ENCODE assay signal across 24 cellular contexts in the genomic region with DNA sequence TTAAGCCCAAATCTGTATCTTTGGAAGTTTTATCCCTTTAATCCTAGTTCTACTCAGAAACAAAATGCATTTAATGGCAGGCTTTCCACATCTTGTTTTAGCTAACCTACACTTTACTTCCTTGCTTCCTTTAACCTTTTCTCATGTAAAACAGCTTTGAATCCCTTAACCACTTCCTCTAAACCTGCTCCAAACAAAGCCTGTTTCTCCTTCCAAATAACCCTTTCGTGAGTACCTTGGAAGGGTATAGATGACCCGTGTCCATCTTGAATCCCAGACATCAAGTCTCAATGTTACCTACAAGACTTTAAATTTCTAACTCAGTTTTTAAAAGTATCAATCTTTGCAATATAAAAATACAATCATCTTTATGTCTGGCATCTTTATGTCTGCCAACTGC.
"Had no signal": no experiment of that assay in that cellular context is flagged by ENCODE, and none has a peak within 500 bp of the region (broad histone marks: within the 10 kb centered on the region; RNA-seq: fewer than 3 reads in every experiment).

No MANE protein-coding gene starts in this region.

- H3K4me1 ChIP-seq: gastrocnemius medialis, parathyroid adenoma, right lobe of liver, stomach, testis had no signal

- H3K27me3 ChIP-seq: gastrocnemius medialis, right lobe of liver, stomach, testis had no signal

- H3K27me3 Mint-ChIP-seq: activated B cell treated with CpG ODN at 0.5 μM for 24 hours; activated CD4-positive, alpha-beta memory T cell treated with anti-CD3 and anti-CD28 coated beads for 36 hours; activated naive CD8-positive, alpha-beta T cell treated with anti-CD3 and anti-CD28 coated beads for 36 hours; natural killer cell treated with Interleukin-12 subunit alpha and Interleukin-12 subunit beta and Interleukin-15 and Interleukin-18, amount 100 ng/mL, for 72 hours; type B pancreatic cell had no signal

- H3K4me3 Mint-ChIP-seq: activated B cell treated with CpG ODN at 0.5 μM for 24 hours; activated CD4-positive, alpha-beta memory T cell treated with anti-CD3 and anti-CD28 coated beads for 36 hours; activated naive CD8-positive, alpha-beta T cell treated with anti-CD3 and anti-CD28 coated beads for 36 hours; mesothelial cell of epicardium; natural killer cell treated with Interleukin-12 subunit alpha and Interleukin-12 subunit beta and Interleukin-15 and Interleukin-18, amount 100 ng/mL, for 72 hours had no signal

- H3K4me1 Mint-ChIP-seq: activated naive CD8-positive, alpha-beta T cell treated with anti-CD3 and anti-CD28 coated beads for 36 hours; mesothelial cell of epicardium had no signal

- H3K27ac ChIP-seq: gastrocnemius medialis, parathyroid adenoma, right lobe of liver, stomach, testis had no signal

- H3K4me3 ChIP-seq: gastrocnemius medialis, lung, right lobe of liver, smooth muscle cell, stomach, testis had no signal

- DNase-seq: activated B cell treated with CpG ODN at 0.5 μM for 24 hours; activated CD4-positive, alpha-beta memory T cell treated with anti-CD3 and anti-CD28 coated beads for 36 hours; activated CD4-positive, alpha-beta T cell treated with anti-CD3 and anti-CD28 coated beads for 4 hours; activated naive CD4-positive, alpha-beta T cell; activated naive CD8-positive, alpha-beta T cell treated with anti-CD3 and anti-CD28 coated beads for 36 hours; activated T-cell treated with anti-CD3 and anti-CD28 coated beads for 4 hours; amygdala; cortex of kidney; effector CD4-positive, alpha-beta T cell; gastrocnemius medialis; head of caudate nucleus; kidney; right lobe of liver; stimulated activated CD4-positive, alpha-beta T cell treated with anti-CD3 and anti-CD28 coated beads, Interleukin-4, amount 100 ng/mL, for 1 hour; stomach; testis had no signal

- H3K27ac Mint-ChIP-seq: activated B cell treated with CpG ODN at 0.5 μM for 24 hours; activated CD4-positive, alpha-beta memory T cell treated with anti-CD3 and anti-CD28 coated beads for 36 hours; activated naive CD8-positive, alpha-beta T cell treated with anti-CD3 and anti-CD28 coated beads for 36 hours; mesothelial cell of epicardium; natural killer cell treated with Interleukin-12 subunit alpha and Interleukin-12 subunit beta and Interleukin-15 and Interleukin-18, amount 100 ng/mL, for 72 hours; type B pancreatic cell had no signal

- ATAC-seq: esophagus mucosa; gastrocnemius medialis; left lobe of liver; natural killer cell treated with Interleukin-12 subunit alpha and Interleukin-12 subunit beta and Interleukin-15 and Interleukin-18, amount 100 ng/mL, for 72 hours; right lobe of liver had no signal

- H3K9ac ChIP-seq: parathyroid adenoma had no signal

- H3K9me3 ChIP-seq: gastrocnemius medialis, right lobe of liver, testis had no signal
